In the genomic region with DNA sequence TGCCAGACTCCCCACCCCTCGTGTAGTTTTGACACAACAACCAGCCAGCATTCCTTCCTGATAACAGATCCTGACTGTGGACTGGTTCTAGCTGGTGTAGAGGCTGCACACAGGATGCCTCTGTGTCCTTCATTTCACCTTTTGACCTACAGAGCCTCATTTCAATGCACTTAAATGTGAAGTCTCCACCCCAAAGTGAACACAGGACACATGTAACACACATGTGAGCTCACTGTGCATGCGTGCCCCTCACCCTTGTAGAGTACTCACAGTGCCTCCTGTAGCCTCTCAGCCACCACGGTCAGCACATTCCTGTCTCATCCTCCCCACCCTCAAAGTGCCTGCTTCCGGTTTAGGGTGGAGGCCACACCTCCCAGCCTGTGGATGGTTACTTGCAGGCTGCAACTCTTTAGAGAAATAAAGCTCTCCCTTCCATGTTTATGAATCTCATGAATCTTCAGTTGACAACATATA, we compare ENCODE assay signal across 9 cellular contexts. TPM values are rescaled to one million over a fixed set of nuclear protein-coding genes. Genes with fewer than 3 reads are reported as not detected.
DNase-seq lines count a peak whose midpoint lies in the region; ATAC-seq and TF ChIP-seq lines count a peak whose summit lies in the region.
"Had no signal": no experiment of that assay in that cellular context is flagged by ENCODE, and none has a peak within 500 bp of the region (broad histone marks: within the 10 kb centered on the region; RNA-seq: fewer than 3 reads in every experiment).

No MANE protein-coding gene starts in this region.

- H2AK9ac ChIP-seq in IMR-90 (replicated peaks; ENCODE audit: low read depth, low read length, poor library complexity): no peak overlapping the region

- TF ChIP-seq CTCF in A673 (conservative IDR thresholded peaks at IDR 0.05; ENCODE audit: low read depth, low read length): no peak
- no peak for TF ChIP-seq CTCF in IMR-90 (conservative IDR thresholded peaks at IDR 0.05; ENCODE audit: low read depth, low read length)

- H3K4me1 ChIP-seq in A673 (ENCODE audit: insufficient read depth, low read length, poor library complexity, severe bottlenecking) (peaks cover 19% of the 10 kb centered on the region), IMR-90 (ENCODE audit: control insufficient read depth, insufficient read depth, low read length) (peaks cover 10% of the 10 kb centered on the region; the same call in 1 of the 2 replicates)

- CTCF ChIA-PET in A673 (lab: Charles Lee): no interaction called here
- CTCF ChIA-PET in IMR-90 (lab: Yijun Ruan, JAX): no interaction called here

- H3K4me2 ChIP-seq in IMR-90 (ENCODE audit: low read depth, low read length): peak overlapping the region; percentile 20; the same call in 1 of the 2 replicates

- H2BK120ac ChIP-seq in IMR-90 (ENCODE audit: low read depth, low read length): no peak overlapping the region

- H3K27me3 ChIP-seq in A673 (replicated peaks; ENCODE audit: insufficient read depth, low read depth, low read length, poor library complexity) (no peaks in the 10 kb centered on the region), IMR-90 (ENCODE audit: control insufficient read depth, insufficient read depth, low read length) (peaks cover 44% of the 10 kb centered on the region)

- H2BK15ac ChIP-seq in IMR-90 (ENCODE audit: low read depth, low read length): no peak overlapping the region

- H4K20me1 ChIP-seq in IMR-90 (ENCODE audit: insufficient read depth, low read length): no peaks in the 10 kb centered on the region

- peak overlapping the region; percentile 3; the same call in 1 of the 2 replicates for H4K5ac ChIP-seq in IMR-90 (ENCODE audit: low read depth, low read length)

- no peak overlapping the region for H3K56ac ChIP-seq in IMR-90 (ENCODE audit: extremely low read depth, insufficient read depth, low read length)

- no peak for TF ChIP-seq RAD21 in IMR-90 (IDR thresholded peaks at IDR 0.05; ENCODE audit: low read length)

- no peak overlapping the region for H4K8ac ChIP-seq in IMR-90 (ENCODE audit: low read depth in 2 of 2, low read length in 2 of 2)

- H2AK5ac ChIP-seq in IMR-90 (ENCODE audit: low read depth, low read length): no peak overlapping the region

- H3K9me3 ChIP-seq in A673 (ENCODE audit: low read depth, low read length, poor library complexity, severe bottlenecking) (no peaks in the 10 kb centered on the region), IMR-90 (ENCODE audit: control insufficient read depth, insufficient read depth, low read length) (no peaks in the 10 kb centered on the region)

- no peak overlapping the region for H3K14ac ChIP-seq in IMR-90 (replicated peaks; ENCODE audit: low read depth, low read length)

- no peak for TF ChIP-seq POLR2A in IMR-90 (IDR thresholded peaks at IDR 0.05; ENCODE audit: low read depth, low read length)

- H3K4ac ChIP-seq in IMR-90 (ENCODE audit: low read depth, low read length): peak overlapping the region; percentile 47

- H3K9ac ChIP-seq in IMR-90 (ENCODE audit: low read depth, low read length): no peak overlapping the region

- POLR2A ChIA-PET in A673 (lab: Charles Lee; ENCODE audit: low non-redundant PET) (no interaction called here), IMR-90 (lab: Charles Lee; ENCODE audit: unreplicated experiment) (no interaction called here)

- intact Hi-C loops in A673 (cut with micrococcal nuclease; ENCODE audit: unreplicated experiment) (no loop called here), IMR-90 (cut with micrococcal nuclease) (no loop called here)

- H2BK20ac ChIP-seq in IMR-90 (ENCODE audit: low read depth, low read length): no peak overlapping the region

- H2BK5ac ChIP-seq in IMR-90 (ENCODE audit: low read depth, low read length, poor library complexity, severe bottlenecking): no peak overlapping the region

- no peaks in the 10 kb centered on the region for H3K9me1 ChIP-seq in IMR-90 (ENCODE audit: insufficient read depth, low read length)

- no peak overlapping the region for H2AFZ ChIP-seq in IMR-90 (replicated peaks; ENCODE audit: low read length, poor library complexity)

- peak overlapping the region; percentile 55 for H3K27ac ChIP-seq in A673 (ENCODE audit: low read depth, low read length, poor library complexity, severe bottlenecking)
- H3K27ac ChIP-seq in IMR-90 (ENCODE audit: insufficient read depth, low read length): no peak overlapping the region

- dilution Hi-C loops in IMR-90 (cut with HindIII; ENCODE audit: low sequenced_read_pairs, unreplicated experiment): no loop called here

- peak overlapping the region; percentile 34 for H3K4me3 ChIP-seq in A673 (ENCODE audit: low read depth, low read length, poor library complexity, severe bottlenecking)
- H3K4me3 ChIP-seq in IMR-90 (ENCODE audit: insufficient read depth, low read depth, low read length): no peak overlapping the region

- no peak overlapping the region for H4K91ac ChIP-seq in IMR-90 (ENCODE audit: insufficient read depth, low read depth, low read length)

- DNase-seq in A673 (ENCODE audit: low spot score) (peak; percentile 88), IMR-90 (no peak), left kidney (ENCODE audit: low read depth, low spot score) (peak; percentile 86), T1000 (lab: John Stamatoyannopoulos, UW) (no peak)
- DNase-seq in activated T-cell treated with anti-CD3 and anti-CD28 coated beads, Interleukin-2, amount 50 U/mL, for 1 hour: peak; percentile 17
- DNase-seq: GOT3 had no signal

- BruUV-seq in A673 (replicated peaks; lab: Mats Ljungman, UMichigan) (no TSS peak), IMR-90 (replicated peaks; lab: Mats Ljungman, UMichigan) (no TSS peak)

- H3K79me1 ChIP-seq in IMR-90 (ENCODE audit: low read depth in 1 of 2, low read length in 2 of 2): no peaks in the 10 kb centered on the region

- in situ Hi-C loops in IMR-90 (cut with MboI; ENCODE audit: low sequenced_read_pairs): no loop called here

- ATAC-seq in IMR-90 (ENCODE audit: low read depth) (peak; percentile 59), HG03280 (IDR thresholded peaks at IDR 0.05; ENCODE audit: unreplicated experiment) (no peak), GM21381 (IDR thresholded peaks at IDR 0.05; ENCODE audit: unreplicated experiment) (no peak), HG03139 (IDR thresholded peaks at IDR 0.05; ENCODE audit: unreplicated experiment) (no peak)

- H3K36me3 ChIP-seq in A673 (ENCODE audit: insufficient read depth, low read length, poor library complexity, severe bottlenecking): no peaks in the 10 kb centered on the region
- no peaks in the 10 kb centered on the region for H3K36me3 ChIP-seq in IMR-90 (ENCODE audit: control insufficient read depth, insufficient read depth, low read length)

- peak overlapping the region; percentile 13; the same call in 1 of the 2 replicates for H3K18ac ChIP-seq in IMR-90 (ENCODE audit: low read depth, low read length)

- H3K23ac ChIP-seq in IMR-90 (ENCODE audit: low read depth, low read length): no peak overlapping the region

- WGBS in IMR-90 (ENCODE audit: extremely low coverage in 2 of 2, insufficient read length in 1 of 2), 2 experiments: no CpG with 5 or more reads among the region's 4 CpGs

TF ChIP-seq in IMR-90, 13 proteins besides CTCF, POLR2A, EP300 and RAD21:
- TF ChIP-seq FOS (IDR thresholded peaks at IDR 0.05; ENCODE audit: low read depth, low read length) (no peak), MAFK (IDR thresholded peaks at IDR 0.05; ENCODE audit: low read depth, low read length) (no peak), CHD1 (IDR thresholded peaks at IDR 0.05; ENCODE audit: low read depth, low read length) (no peak), RCOR1 (IDR thresholded peaks at IDR 0.05; ENCODE audit: insufficient replicate concordance, low read length) (no peak), NFE2L2 (IDR thresholded peaks at IDR 0.05; ENCODE audit: low read depth, low read length) (no peak), MAZ (IDR thresholded peaks at IDR 0.05; ENCODE audit: borderline replicate concordance, low read depth, low read length) (no peak), SMC3 (IDR thresholded peaks at IDR 0.05; ENCODE audit: low read depth, low read length) (no peak), BHLHE40 (IDR thresholded peaks at IDR 0.05; ENCODE audit: low read depth, low read length) (no peak), CEBPB (IDR thresholded peaks at IDR 0.05; ENCODE audit: low read depth, low read length) (no peak)
- TF ChIP-seq, protein P1, sequence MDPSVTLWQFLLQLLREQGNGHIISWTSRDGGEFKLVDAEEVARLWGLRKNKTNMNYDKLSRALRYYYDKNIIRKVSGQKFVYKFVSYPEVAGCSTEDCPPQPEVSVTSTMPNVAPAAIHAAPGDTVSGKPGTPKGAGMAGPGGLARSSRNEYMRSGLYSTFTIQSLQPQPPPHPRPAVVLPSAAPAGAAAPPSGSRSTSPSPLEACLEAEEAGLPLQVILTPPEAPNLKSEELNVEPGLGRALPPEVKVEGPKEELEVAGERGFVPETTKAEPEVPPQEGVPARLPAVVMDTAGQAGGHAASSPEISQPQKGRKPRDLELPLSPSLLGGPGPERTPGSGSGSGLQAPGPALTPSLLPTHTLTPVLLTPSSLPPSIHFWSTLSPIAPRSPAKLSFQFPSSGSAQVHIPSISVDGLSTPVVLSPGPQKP (IDR thresholded peaks at IDR 0.05; ENCODE audit: borderline replicate concordance, low read depth, low read length): no peak
- TF ChIP-seq, protein P2, sequence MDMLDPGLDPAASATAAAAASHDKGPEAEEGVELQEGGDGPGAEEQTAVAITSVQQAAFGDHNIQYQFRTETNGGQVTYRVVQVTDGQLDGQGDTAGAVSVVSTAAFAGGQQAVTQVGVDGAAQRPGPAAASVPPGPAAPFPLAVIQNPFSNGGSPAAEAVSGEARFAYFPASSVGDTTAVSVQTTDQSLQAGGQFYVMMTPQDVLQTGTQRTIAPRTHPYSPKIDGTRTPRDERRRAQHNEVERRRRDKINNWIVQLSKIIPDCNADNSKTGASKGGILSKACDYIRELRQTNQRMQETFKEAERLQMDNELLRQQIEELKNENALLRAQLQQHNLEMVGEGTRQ (IDR thresholded peaks at IDR 0.05; ENCODE audit: low read depth, low read length): no peak
TF ChIP-seq in IMR-90: peak in this region for 0.

RNA-seq across cellular contexts. Expression of gene NKD2, which starts 11.6 kb away (rescaled TPM):
- total RNA-seq in A673 (2021): 22.9 and 23.5 TPM in 2 replicates
- total RNA-seq in IMR-90 (2012; rRNA removed): not detected in 2 replicates
- not detected in 2 replicates for polyA plus RNA-seq in IMR-90 (2012; rRNA removed)
- not detected in 2 replicates for polyA plus RNA-seq in IMR-90 (2012; cell fraction: cytosol; rRNA removed)
- polyA plus RNA-seq in IMR-90 (2012; cell fraction: nucleus; rRNA removed; ENCODE audit: low replicate concordance): not detected in 2 replicates

Comparison
In these comparisons a context has a peak if more than half of its experiments do, and no peak if none do; other contexts are left out.
1. DNase-seq: peak in A673 (single experiment), activated T-cell treated with anti-CD3 and anti-CD28 coated beads, Interleukin-2, amount 50 U/mL, for 1 hour (single experiment) and left kidney (single experiment); none in IMR-90 (single experiment) and T1000 (single experiment).
2. RNA of gene NKD2, which starts 11.6 kb away (total RNA-seq): 22.9 to 23.5 TPM in A673; not detected in IMR-90; every median in the first group is over 10 times any median in the second.